Comparison of ENCODE assay signal across 8 cellular contexts in the genomic region with DNA sequence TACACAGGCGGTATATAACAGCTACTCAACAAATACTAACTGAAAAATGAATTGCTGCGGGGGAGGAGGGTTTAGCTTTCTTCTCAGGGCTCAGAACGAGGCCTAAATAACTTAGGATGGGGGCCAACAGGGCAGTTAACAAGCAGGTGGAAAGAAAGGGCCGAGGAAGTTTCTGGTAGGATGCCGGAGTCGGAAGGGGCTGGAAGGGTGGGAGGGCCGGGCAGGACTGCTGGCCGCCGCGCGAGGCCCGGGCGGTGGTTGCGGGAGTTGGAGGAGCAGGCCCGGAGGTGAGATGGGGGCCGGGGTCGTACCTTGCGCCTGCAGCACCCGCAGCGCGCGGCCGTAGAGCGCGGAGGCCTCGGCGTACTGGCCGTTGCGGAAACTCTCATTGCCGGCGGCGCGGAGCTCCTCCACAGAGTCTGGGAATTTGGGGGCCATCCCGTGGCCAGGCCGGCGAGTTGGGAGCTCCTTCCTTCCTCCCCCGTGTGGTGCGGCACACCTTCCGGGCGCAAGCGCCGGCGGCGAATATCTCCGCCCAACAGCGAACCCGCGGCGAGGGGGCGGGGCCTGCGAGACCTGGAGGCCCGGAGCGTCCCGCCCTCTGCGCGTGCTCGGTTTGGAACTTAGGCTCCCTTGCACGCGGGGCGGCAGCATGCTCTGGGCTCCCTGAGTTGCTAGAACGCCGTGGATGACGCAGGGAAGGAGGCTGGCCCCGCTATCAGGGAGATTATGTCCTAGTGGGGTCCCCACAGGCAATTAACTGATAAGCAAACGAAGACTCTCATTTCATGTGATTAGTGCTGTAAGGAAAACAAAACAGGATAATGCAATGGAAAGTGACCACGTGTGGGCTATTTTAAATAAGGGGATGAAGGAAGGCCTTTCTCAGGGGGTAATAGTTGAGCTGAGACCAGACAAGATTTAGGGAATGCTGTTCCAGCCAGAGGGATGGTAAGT.
DNase-seq lines count a peak whose midpoint lies in the region; ATAC-seq lines count a peak whose summit lies in the region.

A gene with protein sequence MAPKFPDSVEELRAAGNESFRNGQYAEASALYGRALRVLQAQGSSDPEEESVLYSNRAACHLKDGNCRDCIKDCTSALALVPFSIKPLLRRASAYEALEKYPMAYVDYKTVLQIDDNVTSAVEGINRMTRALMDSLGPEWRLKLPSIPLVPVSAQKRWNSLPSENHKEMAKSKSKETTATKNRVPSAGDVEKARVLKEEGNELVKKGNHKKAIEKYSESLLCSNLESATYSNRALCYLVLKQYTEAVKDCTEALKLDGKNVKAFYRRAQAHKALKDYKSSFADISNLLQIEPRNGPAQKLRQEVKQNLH (minus strand): TSS at position 502 of the 957 bp plus-strand sequence. CDS start 64 bp downstream, at position 438.

- H3K27ac Mint-ChIP-seq in effector memory CD8-positive, alpha-beta T cell: peak within 1 kb of the TSS; percentile 84 to 88
- H3K27ac Mint-ChIP-seq in memory B cell: peak within 1 kb of the TSS; percentile 73

- ATAC-seq in GM21381 (IDR thresholded peaks at IDR 0.05; ENCODE audit: unreplicated experiment): peak; percentile 80
- ATAC-seq in effector memory CD8-positive, alpha-beta T cell (replicated peaks): peak; percentile 92
- ATAC-seq in memory B cell (ENCODE audit: low read depth): peak; percentile 90

- peak; percentile 94 for DNase-seq in COR-L47 (lab: John Stamatoyannopoulos, UW)
- DNase-seq in HUDEP-2 (lab: John Stamatoyannopoulos, UW; ENCODE audit: unreplicated experiment in 76 of 76): peak in 75 of 76 experiments; percentile 43 to 97 (median 89)
- peak; percentile 95 for DNase-seq in NOMO-1 treated with dmso at 0.1 percent for 144 hours (lab: John Stamatoyannopoulos, UW; ENCODE audit: unreplicated experiment)
- DNase-seq in activated CD8-positive, alpha-beta memory T cell treated with anti-CD3 and anti-CD28 coated beads for 48 hours (ENCODE audit: low read depth in 2 of 3, low spot score in 2 of 3): peak; percentile 89 to 93 (median 90)
- peak; percentile 89 to 92 (median 92) for DNase-seq in effector memory CD8-positive, alpha-beta T cell
- peak; percentile 82 to 89 for DNase-seq in memory B cell (ENCODE audit: low spot score in 2 of 2)
- DNase-seq in stimulated activated CD8-positive, alpha-beta memory T cell treated with anti-CD3 and anti-CD28 coated beads, Interleukin-12 subunit alpha, Interleukin-12 subunit beta, amount 100 ng/mL, for 1 hour (ENCODE audit: low read depth): peak; percentile 92

- peaks cover 16% of the 10 kb centered on the region for H3K36me3 Mint-ChIP-seq in effector memory CD8-positive, alpha-beta T cell (ENCODE audit: insufficient read depth)
- H3K36me3 Mint-ChIP-seq in memory B cell: peaks cover 11% of the 10 kb centered on the region

- no peaks in the 10 kb centered on the region for H3K9me3 Mint-ChIP-seq in effector memory CD8-positive, alpha-beta T cell
- no peaks in the 10 kb centered on the region for H3K9me3 Mint-ChIP-seq in memory B cell

- H3K4me3 Mint-ChIP-seq in effector memory CD8-positive, alpha-beta T cell: peak within 1 kb of the TSS; percentile 94 to 95
- peak within 1 kb of the TSS; percentile 96 for H3K4me3 Mint-ChIP-seq in memory B cell

- no peaks in the 10 kb centered on the region for H3K27me3 Mint-ChIP-seq in effector memory CD8-positive, alpha-beta T cell
- H3K27me3 Mint-ChIP-seq in memory B cell: no peaks in the 10 kb centered on the region

- peaks cover 24 to 39% of the 10 kb centered on the region in 2 donors for H3K4me1 Mint-ChIP-seq in effector memory CD8-positive, alpha-beta T cell (ENCODE audit: low read depth in 2 of 2)
- H3K4me1 Mint-ChIP-seq in memory B cell: peaks cover 41% of the 10 kb centered on the region

Comparison
In these comparisons a context has a peak if more than half of its experiments do, and no peak if none do; other contexts are left out.
1. Peak in every context shown above with its lines: DNase-seq and ATAC-seq.